Comparison of ENCODE assay signal across 20 cellular contexts in the genomic region with DNA sequence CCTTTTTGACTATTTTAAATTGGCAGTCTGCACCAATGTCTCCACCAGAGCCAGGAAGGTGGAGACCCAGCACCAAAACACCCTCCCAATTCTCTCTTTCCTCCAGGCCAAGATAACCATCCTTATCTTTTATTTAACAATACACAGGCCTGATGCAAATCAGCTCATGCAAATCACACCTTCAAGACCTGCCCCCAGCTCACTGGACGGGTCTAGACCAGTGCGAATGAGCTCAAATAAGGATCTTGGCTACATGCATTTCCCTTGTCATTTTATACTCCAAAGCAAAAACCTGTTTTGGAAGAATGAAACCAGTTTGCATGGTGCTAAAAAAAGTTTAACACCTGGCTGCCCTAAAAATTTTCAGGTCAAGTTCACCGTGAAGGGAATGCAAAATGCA. TPM values are rescaled to one million over a fixed set of nuclear protein-coding genes. Genes with fewer than 3 reads are reported as not detected.
DNase-seq lines count a peak whose midpoint lies in the region; ATAC-seq, FAIRE-seq and TF ChIP-seq lines count a peak whose summit lies in the region.
"Had no signal": no experiment of that assay in that cellular context is flagged by ENCODE, and none has a peak within 500 bp of the region (broad histone marks: within the 10 kb centered on the region; RNA-seq: fewer than 3 reads in every experiment).

No MANE protein-coding gene starts in this region.

- peaks cover 22% of the 10 kb centered on the region for H3K4me1 Mint-ChIP-seq in activated T-cell treated with anti-CD3 and anti-CD28 coated beads, Interleukin-2, amount 50 U/mL, for 24 hours (ENCODE audit: low read depth)
- H3K4me1 Mint-ChIP-seq in activated T-cell treated with anti-CD3 and anti-CD28 coated beads, Interleukin-2, amount 50 U/mL, for 4 hours (ENCODE audit: low read depth) = peaks cover 7% of the 10 kb centered on the region
- H3K4me1 Mint-ChIP-seq in nephron progenitor cell = no peaks in the 10 kb centered on the region
- peaks cover 13% of the 10 kb centered on the region for H3K4me1 Mint-ChIP-seq in activated CD4-positive, alpha-beta T cell treated with anti-CD3 and anti-CD28 coated beads, Interleukin-2, amount 10 ng/mL, durations not matched to agents 7 days and 5 days

- peak overlapping the region; percentile 29 for H3K27ac Mint-ChIP-seq in activated T-cell treated with anti-CD3 and anti-CD28 coated beads, Interleukin-2, amount 50 U/mL, for 24 hours
- H3K27ac Mint-ChIP-seq in nephron progenitor cell = peak overlapping the region; percentile 94
- H3K27ac Mint-ChIP-seq in activated CD4-positive, alpha-beta T cell treated with anti-CD3 and anti-CD28 coated beads, Interleukin-2, amount 10 ng/mL, durations not matched to agents 7 days and 5 days = no peak overlapping the region
- H3K27ac Mint-ChIP-seq: CD14-positive monocyte had no signal

- H3K4me3 Mint-ChIP-seq in activated T-cell treated with anti-CD3 and anti-CD28 coated beads, Interleukin-2, amount 50 U/mL, for 24 hours = no peak overlapping the region
- H3K4me3 Mint-ChIP-seq in activated T-cell treated with anti-CD3 and anti-CD28 coated beads, Interleukin-2, amount 50 U/mL, for 4 hours = no peak overlapping the region
- no peak overlapping the region for H3K4me3 Mint-ChIP-seq in nephron progenitor cell
- H3K4me3 Mint-ChIP-seq in activated CD4-positive, alpha-beta T cell treated with anti-CD3 and anti-CD28 coated beads, Interleukin-2, amount 10 ng/mL, durations not matched to agents 7 days and 5 days = no peak overlapping the region
- H3K4me3 Mint-ChIP-seq: CD14-positive monocyte had no signal

- no peak overlapping the region for H3K4me3 ChIP-seq in K562

- BruUV-seq in K562 (replicated peaks; lab: Mats Ljungman, UMichigan) = no TSS peak

- CTCF ChIA-PET in K562 (lab: Yijun Ruan, JAX; ENCODE audit: low intra/inter-chr PET ratio) = no interaction called here
- CTCF ChIA-PET in activated CD4-positive, alpha-beta T cell treated with anti-CD3 and anti-CD28 coated beads, Interleukin-2, amount 10 ng/mL, durations not matched to agents 7 days and 5 days (lab: Charles Lee) = interaction anchor here (0.6 kb wide), 1 partner anchor 54 kb away, joined by 5 read pairs; no protein-coding TSS in a partner anchor

- no peak for TF ChIP-seq POLR2A in K562 (conservative IDR thresholded peaks at IDR 0.05)

- TF ChIP-seq CTCF in K562 (IDR thresholded peaks at IDR 0.05 in 2 of 3, conservative IDR thresholded peaks at IDR 0.05 in 1 of 3; ENCODE audit: insufficient read depth in 2 of 3, low read depth in 1 of 3, low read length in 3 of 3) (no peak), nephron progenitor cell (IDR thresholded peaks at IDR 0.05) (no peak)

- intact Hi-C loops in K562 (cut with micrococcal nuclease) = no loop called here

- WGBS in K562 (ENCODE audit: insufficient coverage, low coverage, missing lambda C conversion rate) = 57% methylated on average over 2 of the region's 3 CpGs

- no peaks in the 10 kb centered on the region for H3K9me1 ChIP-seq in K562 (ENCODE audit: control insufficient read depth, insufficient read depth, low read length)

- H3K79me2 ChIP-seq in K562 (ENCODE audit: control insufficient read depth, insufficient read depth, low read length) = no peaks in the 10 kb centered on the region

- H3K9me3 ChIP-seq in K562 (replicated peaks; ENCODE audit: control insufficient read depth, insufficient read depth, low read depth, low read length) = no peaks in the 10 kb centered on the region

- no peak for ATAC-seq in activated T-cell treated with anti-CD3 and anti-CD28 coated beads, Interleukin-2, amount 50 U/mL, for 4 hours
- ATAC-seq in K562 (no peak), HG03565 (IDR thresholded peaks at IDR 0.05; ENCODE audit: unreplicated experiment) (no peak)

- no peak overlapping the region for H3K4me2 ChIP-seq in K562 (ENCODE audit: insufficient read depth, low read length)
- H3K4me2 ChIP-seq: KMS-11 had no signal

- no peaks in the 10 kb centered on the region for H3K36me3 ChIP-seq in K562 (ENCODE audit: control insufficient read depth, insufficient read depth, low read length)

- TF ChIP-seq EP300 in K562 (IDR thresholded peaks at IDR 0.05; ENCODE audit: low read length) = no peak

- no peak for DNase-seq in activated T-cell treated with anti-CD3 and anti-CD28 coated beads, Interleukin-2, amount 50 U/mL, for 24 hours
- no peak for DNase-seq in activated T-cell treated with anti-CD3 and anti-CD28 coated beads, Interleukin-2, amount 50 U/mL, for 4 hours
- no peak for DNase-seq in K562 (ENCODE audit: extremely low read depth in 1 of 4, low spot score in 3 of 4)
- no peak for DNase-seq in nephron progenitor cell
- no peak for DNase-seq in substantia nigra (lab: John Stamatoyannopoulos, UW)
- DNase-seq in activated CD4-positive, alpha-beta T cell treated with anti-CD3 and anti-CD28 coated beads, Interleukin-2, amount 10 ng/mL, durations not matched to agents 7 days and 5 days = no peak
- no peak for DNase-seq in SK-N-DZ (ENCODE audit: low spot score)
- DNase-seq: 8988T; DND-41; H7; NCI-H1436 treated with DMSO at 0.1 percent for 48 hours; NCI-H2029; NCI-H2171; NCI-H446; NK-92 treated with Interleukin-12 subunit alpha and Interleukin-12 subunit beta, amount 100 ng/mL, for 24 hours; Right ventricle myocardium superior had no signal

- H3K27me3 ChIP-seq in K562 (ENCODE audit: control insufficient read depth in 2 of 2, insufficient read depth in 2 of 2, low read length in 2 of 2) = no peaks in the 10 kb centered on the region

- peaks cover 0 to 19% of the 10 kb centered on the region in 2 experiments; a peak in 4 of 5 replicates for H3K4me1 ChIP-seq in K562 (replicated peaks in 1 of 2; ENCODE audit: control insufficient read depth in 2 of 2, insufficient read depth in 2 of 2, low read length in 2 of 2)

- in situ Hi-C loops in K562 (cut with MboI) = no loop called here

- H3K9ac ChIP-seq in K562 (ENCODE audit: insufficient read depth in 1 of 2, low read depth in 2 of 2, low read length in 2 of 2) = no peak overlapping the region
- H3K9ac ChIP-seq: KMS-11 had no signal

- H3K27me3 Mint-ChIP-seq in activated T-cell treated with anti-CD3 and anti-CD28 coated beads, Interleukin-2, amount 50 U/mL, for 24 hours = no peaks in the 10 kb centered on the region
- no peaks in the 10 kb centered on the region for H3K27me3 Mint-ChIP-seq in activated T-cell treated with anti-CD3 and anti-CD28 coated beads, Interleukin-2, amount 50 U/mL, for 4 hours (ENCODE audit: low read depth)
- peaks cover 2% of the 10 kb centered on the region for H3K27me3 Mint-ChIP-seq in nephron progenitor cell (ENCODE audit: low read depth, poor library complexity)
- no peaks in the 10 kb centered on the region for H3K27me3 Mint-ChIP-seq in activated CD4-positive, alpha-beta T cell treated with anti-CD3 and anti-CD28 coated beads, Interleukin-2, amount 10 ng/mL, durations not matched to agents 7 days and 5 days

- FAIRE-seq in K562 (lab: Jason Lieb, UNC) = no peak
- FAIRE-seq: G401.6 had no signal

- TF ChIP-seq RAD21 in K562 (CRISPR knock-in tag; conservative IDR thresholded peaks at IDR 0.05 in 1 of 2, IDR thresholded peaks at IDR 0.05 in 1 of 2) = no peak

- no peaks in the 10 kb centered on the region for H3K9me3 Mint-ChIP-seq in activated T-cell treated with anti-CD3 and anti-CD28 coated beads, Interleukin-2, amount 50 U/mL, for 24 hours
- H3K9me3 Mint-ChIP-seq in activated T-cell treated with anti-CD3 and anti-CD28 coated beads, Interleukin-2, amount 50 U/mL, for 4 hours = no peaks in the 10 kb centered on the region
- no peaks in the 10 kb centered on the region for H3K9me3 Mint-ChIP-seq in nephron progenitor cell
- H3K9me3 Mint-ChIP-seq in activated CD4-positive, alpha-beta T cell treated with anti-CD3 and anti-CD28 coated beads, Interleukin-2, amount 10 ng/mL, durations not matched to agents 7 days and 5 days = peaks cover 2% of the 10 kb centered on the region

- POLR2A ChIA-PET in K562 (lab: Yijun Ruan, JAX) = interaction anchor here (0.6 kb wide), 1 partner anchor 48 kb away, joined by 4 read pairs; no protein-coding TSS in a partner anchor
- POLR2A ChIA-PET in activated CD4-positive, alpha-beta T cell treated with anti-CD3 and anti-CD28 coated beads, Interleukin-2, amount 10 ng/mL, durations not matched to agents 7 days and 5 days (lab: Charles Lee) = no interaction called here

- H3K27ac ChIP-seq in K562 (ENCODE audit: extremely low read depth, low read depth, low read length) (no peak overlapping the region), substantia nigra (ENCODE audit: low read depth, low read length, poor library complexity, severe bottlenecking) (no peak overlapping the region)
- H3K27ac ChIP-seq: KMS-11 had no signal

- no peaks in the 10 kb centered on the region for H3K36me3 Mint-ChIP-seq in activated T-cell treated with anti-CD3 and anti-CD28 coated beads, Interleukin-2, amount 50 U/mL, for 24 hours (ENCODE audit: low read depth)
- no peaks in the 10 kb centered on the region for H3K36me3 Mint-ChIP-seq in activated T-cell treated with anti-CD3 and anti-CD28 coated beads, Interleukin-2, amount 50 U/mL, for 4 hours (ENCODE audit: insufficient read depth)
- H3K36me3 Mint-ChIP-seq in nephron progenitor cell (ENCODE audit: low read depth) = no peaks in the 10 kb centered on the region
- no peaks in the 10 kb centered on the region for H3K36me3 Mint-ChIP-seq in activated CD4-positive, alpha-beta T cell treated with anti-CD3 and anti-CD28 coated beads, Interleukin-2, amount 10 ng/mL, durations not matched to agents 7 days and 5 days (ENCODE audit: low read depth)
- H3K36me3 Mint-ChIP-seq: CD14-positive monocyte had no signal

- no peaks in the 10 kb centered on the region for H4K20me1 ChIP-seq in K562 (replicated peaks; ENCODE audit: control insufficient read depth, insufficient read depth, low read length)

- H2AFZ ChIP-seq in K562 (ENCODE audit: low read depth, low read length) = no peak overlapping the region

RNA-seq across cellular contexts. Expression of a gene that starts 31.9 kb away (rescaled TPM):
- 1 to 10 TPM; 2.7 to 4.2 (median 4.0) TPM for total RNA-seq in activated T-cell treated with anti-CD3 and anti-CD28 coated beads, Interleukin-2, amount 50 U/mL, for 4 hours
- total RNA-seq in K562 (2011; cell fraction: chromatin; rRNA removed; ENCODE audit: low replicate concordance) = 163 and 217 TPM in 2 replicates
- total RNA-seq in K562 (2011; cell fraction: nucleolus; rRNA removed) = 76.1 and 78.2 TPM in 2 replicates
- total RNA-seq in K562 (2011; cell fraction: nucleoplasm; rRNA removed) = 82.8 and 97.2 TPM in 2 replicates
- total RNA-seq in K562 (2014; rRNA removed) = 13.3 and 16.5 TPM in 2 replicates
- 11.7 and 13.4 TPM in 2 replicates for total RNA-seq in K562 (2014; rRNA removed; fragmentation: Illumina TruSeq; extraction: Trizol)
- 13.8 and 18.3 TPM in 2 replicates for total RNA-seq in K562 (2015; rRNA removed; fragmentation: Illumina TruSeq; extraction: Trizol)
- total RNA-seq in K562 (2021) = 24.4 and 27.5 TPM in 2 replicates
- 26.4 and 28.2 TPM in 2 replicates for polyA plus RNA-seq in K562 (2011; rRNA removed)
- polyA plus RNA-seq in K562 (2011; cell fraction: cytosol; rRNA removed) = 15.2 and 15.5 TPM in 2 replicates
- 89.0 and 97.1 TPM in 2 replicates for polyA plus RNA-seq in K562 (2011; cell fraction: nucleus; rRNA removed)
- 19.8 and 27.2 TPM in 2 replicates for polyA plus RNA-seq in K562 (2012)
- polyA plus RNA-seq in K562 (2014; fragmentation: Illumina TruSeq; extraction: Trizol) = 15.8 and 16.5 TPM in 2 replicates
- 1 to 10 TPM; 1.7 to 2.3 TPM for polyA plus RNA-seq in K562 (2014; fragmentation: Nextera tagmentation; extraction: Ambion mirVana)
- polyA plus RNA-seq in K562 (2014; rRNA removed) = 14.3 and 17.9 TPM in 2 replicates
- polyA minus RNA-seq in K562 (2011; rRNA and poly(A)+ RNA removed) = 53.9 and 65.5 TPM in 2 replicates
- polyA minus RNA-seq in K562 (2011; cell fraction: cytosol; rRNA and poly(A)+ RNA removed) = 19.3 and 20.4 TPM in 2 replicates
- polyA minus RNA-seq in K562 (2011; cell fraction: nucleus; rRNA and poly(A)+ RNA removed) = 82.0 and 106 TPM in 2 replicates
- under 1 TPM; 0.30 to 0.35 TPM for total RNA-seq in activated CD4-positive, alpha-beta T cell treated with anti-CD3 and anti-CD28 coated beads, Interleukin-2, amount 10 ng/mL, durations not matched to agents 7 days and 5 days
- polyA plus RNA-seq in SK-N-DZ (2014; cell fraction: cytosol; rRNA removed) = 15.1 and 18.1 TPM in 2 replicates
- polyA plus RNA-seq in SK-N-DZ (2014; cell fraction: nucleus; rRNA removed) = 17.5 and 31.7 TPM in 2 replicates
